1 cellular context compared by ENCODE assay signal in genomic region chr15:57432141-57432701, GRCh38.
A peak's percentile ranks its signal among the peaks of the same experiment; 100 is the strongest.
TF ChIP-seq lines count a peak whose summit lies in the region.

No MANE protein-coding gene starts in this region.

TF ChIP-seq in GM23338, 12 proteins besides CTCF, POLR2A, EP300 and RAD21:
- peak; percentile 61 for TF ChIP-seq ZNF462 (CRISPR knock-in tag; IDR thresholded peaks at IDR 0.05)
- TF ChIP-seq EZH2 (IDR thresholded peaks at IDR 0.05; ENCODE audit: low read depth, unreplicated experiment) = no peak
